Comparison of ENCODE assay signal across 1 cellular context in the genomic region with DNA sequence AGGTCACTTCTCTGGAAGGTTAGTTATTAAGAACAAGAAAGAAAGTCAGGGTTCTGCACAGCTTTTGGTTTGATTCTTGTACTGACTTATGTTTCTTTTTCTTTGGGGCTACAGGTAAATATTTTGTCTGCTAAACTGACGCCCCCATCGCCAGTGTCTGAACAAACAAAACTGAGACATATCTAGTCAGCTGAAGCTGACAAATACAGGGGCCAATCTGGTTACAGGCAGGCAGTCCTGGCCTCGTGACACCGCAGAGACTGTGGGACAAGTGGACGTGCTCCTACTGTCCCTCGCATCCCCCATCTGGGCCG.
TF ChIP-seq lines count a peak whose summit lies in the region.

No MANE protein-coding gene starts in this region.

TF ChIP-seq in HEK293, 187 proteins besides CTCF, POLR2A, EP300 and RAD21 (continued from another document):
- TF ChIP-seq, protein P1, sequence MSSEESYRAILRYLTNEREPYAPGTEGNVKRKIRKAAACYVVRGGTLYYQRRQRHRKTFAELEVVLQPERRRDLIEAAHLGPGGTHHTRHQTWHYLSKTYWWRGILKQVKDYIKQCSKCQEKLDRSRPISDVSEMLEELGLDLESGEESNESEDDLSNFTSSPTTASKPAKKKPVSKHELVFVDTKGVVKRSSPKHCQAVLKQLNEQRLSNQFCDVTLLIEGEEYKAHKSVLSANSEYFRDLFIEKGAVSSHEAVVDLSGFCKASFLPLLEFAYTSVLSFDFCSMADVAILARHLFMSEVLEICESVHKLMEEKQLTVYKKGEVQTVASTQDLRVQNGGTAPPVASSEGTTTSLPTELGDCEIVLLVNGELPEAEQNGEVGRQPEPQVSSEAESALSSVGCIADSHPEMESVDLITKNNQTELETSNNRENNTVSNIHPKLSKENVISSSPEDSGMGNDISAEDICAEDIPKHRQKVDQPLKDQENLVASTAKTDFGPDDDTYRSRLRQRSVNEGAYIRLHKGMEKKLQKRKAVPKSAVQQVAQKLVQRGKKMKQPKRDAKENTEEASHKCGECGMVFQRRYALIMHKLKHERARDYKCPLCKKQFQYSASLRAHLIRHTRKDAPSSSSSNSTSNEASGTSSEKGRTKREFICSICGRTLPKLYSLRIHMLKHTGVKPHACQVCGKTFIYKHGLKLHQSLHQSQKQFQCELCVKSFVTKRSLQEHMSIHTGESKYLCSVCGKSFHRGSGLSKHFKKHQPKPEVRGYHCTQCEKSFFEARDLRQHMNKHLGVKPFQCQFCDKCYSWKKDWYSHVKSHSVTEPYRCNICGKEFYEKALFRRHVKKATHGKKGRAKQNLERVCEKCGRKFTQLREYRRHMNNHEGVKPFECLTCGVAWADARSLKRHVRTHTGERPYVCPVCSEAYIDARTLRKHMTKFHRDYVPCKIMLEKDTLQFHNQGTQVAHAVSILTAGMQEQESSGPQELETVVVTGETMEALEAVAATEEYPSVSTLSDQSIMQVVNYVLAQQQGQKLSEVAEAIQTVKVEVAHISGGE (tag by site-specific recombination; conservative IDR thresholded peaks at IDR 0.05; ENCODE audit: low read depth), result no peak
- TF ChIP-seq ZNF362 (tag by site-specific recombination; IDR thresholded peaks at IDR 0.05), result no peak
- TF ChIP-seq ZNF530 (tag by site-specific recombination; IDR thresholded peaks at IDR 0.05; ENCODE audit: low read depth), result no peak
